ENCODE assay signal across 22 cellular contexts in the genomic region with DNA sequence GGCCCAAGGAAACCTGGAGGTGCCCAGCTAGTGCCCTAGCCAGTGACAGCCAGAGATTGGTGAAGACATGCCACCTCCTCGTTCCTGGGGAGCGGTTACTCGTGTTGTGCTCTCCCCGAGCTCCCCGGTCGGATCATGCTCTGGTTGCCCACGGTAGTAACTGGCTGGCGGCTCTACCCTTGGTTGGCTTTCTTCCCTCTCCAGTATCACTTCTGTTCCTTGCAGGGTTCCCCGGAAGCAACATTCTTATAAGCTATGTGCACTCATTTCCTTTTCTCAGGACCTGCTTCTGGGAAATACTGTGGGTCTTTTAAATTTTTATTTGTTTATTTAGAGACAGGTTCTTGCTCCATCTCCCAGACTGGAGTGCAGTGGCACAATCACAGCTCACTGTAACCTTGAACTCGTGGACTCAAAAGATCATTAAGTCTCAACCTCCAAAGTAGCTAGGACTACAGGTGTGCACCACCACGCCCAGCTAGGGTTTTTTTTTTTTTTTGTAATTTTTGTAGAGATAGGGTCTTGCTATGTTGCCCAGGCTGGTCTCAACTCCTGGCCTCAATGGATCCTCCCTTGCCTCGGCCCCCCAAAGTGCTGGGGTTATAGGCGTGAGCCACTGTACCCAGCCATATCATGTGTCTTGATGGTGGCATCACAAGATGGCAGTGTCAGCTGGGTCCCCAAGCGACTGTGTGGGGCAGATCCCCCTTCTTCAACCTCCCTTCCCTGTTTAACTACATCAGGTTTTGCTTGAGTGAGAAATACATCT. TPM values are rescaled to one million over a fixed set of nuclear protein-coding genes. Genes with fewer than 3 reads are reported as not detected.
DNase-seq lines count a peak whose midpoint lies in the region; ATAC-seq and TF ChIP-seq lines count a peak whose summit lies in the region.
"Had no signal": no experiment of that assay in that cellular context is flagged by ENCODE, and none has a peak within 500 bp of the region (broad histone marks: within the 10 kb centered on the region; RNA-seq: fewer than 3 reads in every experiment).

No MANE protein-coding gene starts in this region.

- ATAC-seq in activated B cell treated with CpG ODN at 0.5 μM for 24 hours (ENCODE audit: low read depth) (no peak), HG03280 (IDR thresholded peaks at IDR 0.05; ENCODE audit: unreplicated experiment) (no peak)

- TF ChIP-seq CTCF in CD14-positive monocyte (IDR thresholded peaks at IDR 0.05) (no peak), LNCaP clone FGC (IDR thresholded peaks at IDR 0.05; ENCODE audit: control insufficient read depth, extremely low read depth, insufficient read depth) (no peak), activated B cell treated with CpG ODN at 0.5 μM for 24 hours (IDR thresholded peaks at IDR 0.05) (no peak), osteoblast (IDR thresholded peaks at IDR 0.05; ENCODE audit: extremely low read depth, low read depth, low read length) (no peak)

- H3F3A ChIP-seq in GM23248 (ENCODE audit: insufficient read depth) = no peaks in the 10 kb centered on the region

- H3K27me3 ChIP-seq in osteoblast (ENCODE audit: insufficient read depth, low read length) (no peaks in the 10 kb centered on the region), GM23248 (replicated peaks; ENCODE audit: insufficient read depth) (no peaks in the 10 kb centered on the region)

- H3K4me2 ChIP-seq in osteoblast (ENCODE audit: insufficient read depth, low read length) = no peak overlapping the region
- no peak overlapping the region for H3K4me2 ChIP-seq in GM23248 (ENCODE audit: unreplicated experiment)

- intact Hi-C loops in CD14-positive monocyte (cut with micrococcal nuclease) (no loop called here), activated B cell treated with CpG ODN at 0.5 μM for 24 hours (cut with micrococcal nuclease) (no loop called here)

- H3K4me1 ChIP-seq in osteoblast (ENCODE audit: insufficient read depth, low read length) (no peaks in the 10 kb centered on the region), GM23248 (ENCODE audit: insufficient read depth) (no peaks in the 10 kb centered on the region)

- H2AFZ ChIP-seq in osteoblast (ENCODE audit: low read length) (no peak overlapping the region), GM23248 (no peak overlapping the region)

- no peak overlapping the region for H3K9ac ChIP-seq in GM23248

- CTCF ChIA-PET in activated B cell treated with CpG ODN at 0.5 μM for 24 hours (lab: Charles Lee) = no interaction called here

- no peak overlapping the region for H3K27ac ChIP-seq in osteoblast (ENCODE audit: low read depth, low read length)
- no peak overlapping the region for H3K27ac ChIP-seq in GM23248

- POLR2A ChIA-PET in activated B cell treated with CpG ODN at 0.5 μM for 24 hours (lab: Charles Lee) = interaction anchor here (0.6 to 1.4 kb wide), 3 partner anchors 9 to 349 kb away, joined by 3 to 4 read pairs (median 3); no protein-coding TSS in a partner anchor

- H3K27ac Mint-ChIP-seq in CD14-positive monocyte = peak overlapping the region in 6 of 7 donors; percentile 4 to 83 (median 66)
- H3K27ac Mint-ChIP-seq in activated B cell treated with CpG ODN at 0.5 μM for 24 hours = peak overlapping the region; percentile 68
- H3K27ac Mint-ChIP-seq: T-helper 1 cell treated with Interleukin-12 subunit alpha and Interleukin-12 subunit beta and Interleukin-4 antibody, amounts not matched to agents 30 μg/mL and 1 μg/mL, for 36 hours had no signal

- H3K4me3 Mint-ChIP-seq in CD14-positive monocyte (peak overlapping the region; percentile 52 to 67), activated B cell treated with CpG ODN at 0.5 μM for 24 hours (no peak overlapping the region)
- H3K4me3 Mint-ChIP-seq: CD4-positive, alpha-beta memory T cell; T-helper 1 cell treated with Interleukin-12 subunit alpha and Interleukin-12 subunit beta and Interleukin-4 antibody, amounts not matched to agents 30 μg/mL and 1 μg/mL, for 36 hours had no signal

- no peaks in the 10 kb centered on the region for H3K36me3 ChIP-seq in osteoblast (ENCODE audit: insufficient read depth, low read length)
- H3K36me3 ChIP-seq in GM23248 (ENCODE audit: low read depth) = no peaks in the 10 kb centered on the region

- WGBS in GM23248 (ENCODE audit: low coverage in 1 of 2, low lambda C conversion rate in 2 of 2, missing lambda C conversion rate in 2 of 2), 2 experiments = 77 to 89% methylated on average over 13 to 14 of the region's 14 CpGs

- peaks cover 0 to 4% (median 2%) of the 10 kb centered on the region in 3 donors for H3K27me3 Mint-ChIP-seq in CD14-positive monocyte (ENCODE audit: low read depth in 3 of 3)
- no peaks in the 10 kb centered on the region for H3K27me3 Mint-ChIP-seq in activated B cell treated with CpG ODN at 0.5 μM for 24 hours
- H3K27me3 Mint-ChIP-seq: CD4-positive, alpha-beta memory T cell had no signal

- H3K4me1 Mint-ChIP-seq in CD14-positive monocyte (peaks cover 63% of the 10 kb centered on the region), activated B cell treated with CpG ODN at 0.5 μM for 24 hours (peaks cover 45% of the 10 kb centered on the region)

- H3K9me3 Mint-ChIP-seq in CD14-positive monocyte = peaks cover 0 to 6% (median 1%) of the 10 kb centered on the region in 7 donors
- H3K9me3 Mint-ChIP-seq in activated B cell treated with CpG ODN at 0.5 μM for 24 hours = no peaks in the 10 kb centered on the region
- H3K9me3 Mint-ChIP-seq: CD4-positive, alpha-beta memory T cell had no signal

- no peaks in the 10 kb centered on the region for H3K79me2 ChIP-seq in osteoblast (ENCODE audit: insufficient read depth, low read length)
- H3K79me2 ChIP-seq in GM23248 (ENCODE audit: insufficient read depth) = no peaks in the 10 kb centered on the region

- in situ Hi-C loops in G401 (cut with HindIII; ENCODE audit: low sequenced_read_pairs) = no loop called here
- in situ Hi-C loops in GM23248 (cut with MboI) = no loop called here

- no peak overlapping the region for H3K4me3 ChIP-seq in LNCaP clone FGC (ENCODE audit: low read depth, low read length)
- H3K4me3 ChIP-seq in osteoblast (ENCODE audit: insufficient read depth, low read length) = no peak overlapping the region
- H3K4me3 ChIP-seq in GM23248 = no peak overlapping the region

- H4K20me1 ChIP-seq in osteoblast (ENCODE audit: insufficient read depth, low read length) (no peaks in the 10 kb centered on the region), GM23248 (ENCODE audit: insufficient read depth) (no peaks in the 10 kb centered on the region)

- H3K9me2 ChIP-seq in GM23248 (ENCODE audit: insufficient read depth) = no peaks in the 10 kb centered on the region

- H3K9me3 ChIP-seq in osteoblast (ENCODE audit: low read depth, low read length) = no peaks in the 10 kb centered on the region
- H3K9me3 ChIP-seq in GM23248 (ENCODE audit: low read depth) = no peaks in the 10 kb centered on the region

- DNase-seq in CD14-positive monocyte (ENCODE audit: low spot score) (no peak), LNCaP clone FGC (ENCODE audit: low read depth) (peak; percentile 53), activated B cell treated with CpG ODN at 0.5 μM for 24 hours (no peak), osteoblast (ENCODE audit: insufficient read length, low spot score, missing footprints) (peak; percentile 5), G401 (ENCODE audit: low spot score) (no peak), GM23248 (no peak), OCI-M2 (lab: John Stamatoyannopoulos, UW; ENCODE audit: unreplicated experiment) (no peak)
- DNase-seq: Calu3; CD4-positive, alpha-beta memory T cell; DMS53; GOT3; Kasumi-1; NCI-H1417 treated with DMSO at 0.1 percent for 48 hours; NCI-H2029 treated with DMSO at 0.1 percent for 48 hours; NCI-H2171 treated with DMSO at 0.1 percent for 48 hours; NCI-H510A; NCI-H774; RPMI8226; SIG-M5 had no signal

- H3K36me3 Mint-ChIP-seq in CD14-positive monocyte (peaks cover 2 to 3% of the 10 kb centered on the region in 2 donors), activated B cell treated with CpG ODN at 0.5 μM for 24 hours (ENCODE audit: low read depth) (no peaks in the 10 kb centered on the region)
- H3K36me3 Mint-ChIP-seq: CD4-positive, alpha-beta memory T cell had no signal

RNA-seq across cellular contexts. Expression of a gene that starts 6.9 kb away (rescaled TPM):
- polyA plus RNA-seq in CD14-positive monocyte = not detected
- total RNA-seq in activated B cell treated with CpG ODN at 0.5 μM for 24 hours = 0.40 and 0.42 TPM in 2 replicates
- total RNA-seq in osteoblast = not detected in 2 replicates
- not detected in 2 replicates for total RNA-seq in G401 (2014; rRNA removed; shearing (Covaris generic))
- total RNA-seq in GM23248 (2014; rRNA removed; shearing (Covaris generic)) = not detected in 2 replicates
- polyA plus RNA-seq in GM23248 (2016; fragmentation: Nextera tagmentation; extraction: Ambion mirVana) = 0.08 TPM in 1 of 2 replicates, not detected in the other
- total RNA-seq: A673; Calu3; CD4-positive, alpha-beta memory T cell had no signal
- polyA plus RNA-seq: CD4-positive, alpha-beta memory T cell had no signal

RNA-seq across cellular contexts. Expression of a gene that starts 13.4 kb away (rescaled TPM):
- polyA plus RNA-seq in CD14-positive monocyte (10 to 100 TPM; 48.4 to 66.5 TPM), GM23248 (2016; fragmentation: Nextera tagmentation; extraction: Ambion mirVana) (78.6 and 80.0 TPM in 2 replicates)
- total RNA-seq in activated B cell treated with CpG ODN at 0.5 μM for 24 hours (17.5 and 21.4 TPM in 2 replicates), osteoblast (54.6 and 56.3 TPM in 2 replicates)
- total RNA-seq in G401 (2014; rRNA removed; shearing (Covaris generic)) = 0.68 and 2.0 TPM in 2 replicates
- total RNA-seq in GM23248 (2014; rRNA removed; shearing (Covaris generic)) = 62.6 and 74.3 TPM in 2 replicates

RNA-seq across cellular contexts. Expression of a gene that starts 13.4 kb away (rescaled TPM):
- polyA plus RNA-seq in CD14-positive monocyte (under 1 TPM in 1 of 2 donors, not detected in 1; 0.62 TPM), GM23248 (2016; fragmentation: Nextera tagmentation; extraction: Ambion mirVana) (not detected in 2 replicates)
- total RNA-seq in activated B cell treated with CpG ODN at 0.5 μM for 24 hours (not detected in 2 replicates), osteoblast (not detected in 2 replicates)
- not detected in 2 replicates for total RNA-seq in G401 (2014; rRNA removed; shearing (Covaris generic))
- total RNA-seq in GM23248 (2014; rRNA removed; shearing (Covaris generic)) = not detected in 2 replicates
- total RNA-seq: A673; Calu3; CD4-positive, alpha-beta memory T cell had no signal
- polyA plus RNA-seq: CD4-positive, alpha-beta memory T cell had no signal

RNA-seq across cellular contexts. Expression of a gene that starts 27.9 kb away (rescaled TPM):
- polyA plus RNA-seq in CD14-positive monocyte (1 to 10 TPM; 3.0 to 3.3 TPM), GM23248 (2016; fragmentation: Nextera tagmentation; extraction: Ambion mirVana) (1.5 TPM in 2 replicates)
- total RNA-seq in activated B cell treated with CpG ODN at 0.5 μM for 24 hours (0.61 and 0.93 TPM in 2 replicates), osteoblast (under 0.01 TPM in 1 of 2 replicates, not detected in the other)
- 0.68 and 0.95 TPM in 2 replicates for total RNA-seq in G401 (2014; rRNA removed; shearing (Covaris generic))
- 0.63 and 1.1 TPM in 2 replicates for total RNA-seq in GM23248 (2014; rRNA removed; shearing (Covaris generic))
- total RNA-seq: Calu3 had no signal

Comparison
In these comparisons a context has a peak if more than half of its experiments do, and no peak if none do; other contexts are left out.
1. DNase-seq: peak in LNCaP clone FGC (single experiment) and osteoblast (single experiment); none in CD14-positive monocyte (single experiment), activated B cell treated with CpG ODN at 0.5 μM for 24 hours (single experiment), G401 (single experiment), GM23248 (single experiment) and OCI-M2 (single experiment).